Comparison of ENCODE assay signal across 26 cellular contexts in genomic region chr20:582204-582603, GRCh38. TPM values are rescaled to one million over a fixed set of nuclear protein-coding genes. Genes with fewer than 3 reads are reported as not detected.
"Had no signal": no experiment of that assay in that cellular context is flagged by ENCODE, and none has a peak within 500 bp of the region (broad histone marks: within the 10 kb centered on the region; RNA-seq: fewer than 3 reads in every experiment).

No MANE protein-coding gene starts in this region.

- H3K36me3 Mint-ChIP-seq: activated CD8-positive, alpha-beta memory T cell treated with anti-CD3 and anti-CD28 coated beads, Interleukin-2, amount 10 ng/mL, durations not matched to agents 7 days and 5 days; activated naive CD8-positive, alpha-beta T cell treated with anti-CD3 and anti-CD28 coated beads, Interleukin-2, amount 10 ng/mL, durations not matched to agents 7 days and 5 days had no signal

- H3K27me3 Mint-ChIP-seq: activated naive CD8-positive, alpha-beta T cell treated with anti-CD3 and anti-CD28 coated beads, Interleukin-2, amount 10 ng/mL, durations not matched to agents 7 days and 5 days had no signal

- DNase-seq: activated B cell treated with CpG ODN at 0.5 μM for 24 hours; activated CD4-positive, alpha-beta memory T cell treated with anti-CD3 and anti-CD28 coated beads, Interleukin-2, amount 10 ng/mL, durations not matched to agents 7 days and 5 days; activated CD4-positive, alpha-beta T cell treated with anti-CD3 and anti-CD28 coated beads for 48 hours; activated CD8-positive, alpha-beta memory T cell treated with anti-CD3 and anti-CD28 coated beads, Interleukin-2, amount 10 ng/mL, durations not matched to agents 7 days and 5 days; activated naive CD4-positive, alpha-beta T cell treated with Interleukin-2 at 50 U/mL for 16 hours; activated naive CD8-positive, alpha-beta T cell treated with anti-CD3 and anti-CD28 coated beads, Interleukin-2, amount 10 ng/mL, durations not matched to agents 7 days and 5 days; amygdala; body of pancreas; dermis blood vessel endothelial cell; effector memory CD4-positive, alpha-beta T cell; foreskin fibroblast; kidney; left lung; mammary epithelial cell; occipital lobe; psoas muscle; right cardiac atrium; stimulated activated CD4-positive, alpha-beta T cell treated with anti-CD3 and anti-CD28 coated beads, Interleukin-15, amount 100 ng/mL, for 24 hours; stimulated activated CD4-positive, alpha-beta T cell treated with anti-CD3 and anti-CD28 coated beads, Interleukin-2, amount 100 ng/mL, for 48 hours; T-helper 2 cell; transverse colon; uterus had no signal

- H3K27me3 ChIP-seq: body of pancreas had no signal

- ATAC-seq: activated CD8-positive, alpha-beta memory T cell treated with anti-CD3 and anti-CD28 coated beads, Interleukin-2, amount 10 ng/mL, durations not matched to agents 7 days and 5 days; body of pancreas; left lung; psoas muscle; right cardiac atrium had no signal

- H3K4me3 Mint-ChIP-seq: activated B cell treated with CpG ODN at 0.5 μM for 24 hours; activated CD4-positive, alpha-beta memory T cell treated with anti-CD3 and anti-CD28 coated beads, Interleukin-2, amount 10 ng/mL, durations not matched to agents 7 days and 5 days; activated CD8-positive, alpha-beta memory T cell treated with anti-CD3 and anti-CD28 coated beads, Interleukin-2, amount 10 ng/mL, durations not matched to agents 7 days and 5 days; activated naive CD8-positive, alpha-beta T cell treated with anti-CD3 and anti-CD28 coated beads, Interleukin-2, amount 10 ng/mL, durations not matched to agents 7 days and 5 days; stimulated activated naive CD8-positive, alpha-beta T cell treated with anti-CD3 and anti-CD28 coated beads, Interleukin-15, Interleukin-2, amounts not matched to agents 100 ng/mL and 50 ng/mL, for 24 hours had no signal

- H3K4me1 ChIP-seq: body of pancreas, left lung, psoas muscle, transverse colon, uterus had no signal

- H3K36me3 ChIP-seq: left lung, transverse colon, uterus had no signal

- H3K27ac Mint-ChIP-seq: activated B cell treated with CpG ODN at 0.5 μM for 24 hours; activated CD4-positive, alpha-beta memory T cell treated with anti-CD3 and anti-CD28 coated beads, Interleukin-2, amount 10 ng/mL, durations not matched to agents 7 days and 5 days; activated CD8-positive, alpha-beta memory T cell treated with anti-CD3 and anti-CD28 coated beads, Interleukin-2, amount 10 ng/mL, durations not matched to agents 7 days and 5 days; activated naive CD8-positive, alpha-beta T cell treated with anti-CD3 and anti-CD28 coated beads, Interleukin-2, amount 10 ng/mL, durations not matched to agents 7 days and 5 days; stimulated activated naive CD8-positive, alpha-beta T cell treated with anti-CD3 and anti-CD28 coated beads, Interleukin-15, Interleukin-2, amounts not matched to agents 100 ng/mL and 50 ng/mL, for 24 hours had no signal

- H3K9me3 ChIP-seq: body of pancreas, left lung, psoas muscle, transverse colon, uterus had no signal

- H3K9me3 Mint-ChIP-seq: activated B cell treated with CpG ODN at 0.5 μM for 24 hours; activated CD4-positive, alpha-beta memory T cell treated with anti-CD3 and anti-CD28 coated beads, Interleukin-2, amount 10 ng/mL, durations not matched to agents 7 days and 5 days; activated naive CD8-positive, alpha-beta T cell treated with anti-CD3 and anti-CD28 coated beads, Interleukin-2, amount 10 ng/mL, durations not matched to agents 7 days and 5 days; stimulated activated naive CD8-positive, alpha-beta T cell treated with anti-CD3 and anti-CD28 coated beads, Interleukin-15, Interleukin-2, amounts not matched to agents 100 ng/mL and 50 ng/mL, for 24 hours had no signal

- H3K4me1 Mint-ChIP-seq: activated B cell treated with CpG ODN at 0.5 μM for 24 hours; activated CD4-positive, alpha-beta memory T cell treated with anti-CD3 and anti-CD28 coated beads, Interleukin-2, amount 10 ng/mL, durations not matched to agents 7 days and 5 days; activated CD8-positive, alpha-beta memory T cell treated with anti-CD3 and anti-CD28 coated beads, Interleukin-2, amount 10 ng/mL, durations not matched to agents 7 days and 5 days; activated naive CD8-positive, alpha-beta T cell treated with anti-CD3 and anti-CD28 coated beads, Interleukin-2, amount 10 ng/mL, durations not matched to agents 7 days and 5 days had no signal

- H3K27ac ChIP-seq: body of pancreas, epithelial cell of prostate, left lung, psoas muscle, skin epidermis, transverse colon, uterus had no signal

- H3K4me3 ChIP-seq: body of pancreas, left lung, psoas muscle, skin epidermis, transverse colon, uterus had no signal

RNA-seq across cellular contexts. Expression of gene TCF15, which starts 27.9 kb away (rescaled TPM):
- total RNA-seq: activated B cell treated with CpG ODN at 0.5 μM for 24 hours; activated CD4-positive, alpha-beta memory T cell treated with anti-CD3 and anti-CD28 coated beads, Interleukin-2, amount 10 ng/mL, durations not matched to agents 7 days and 5 days; activated CD8-positive, alpha-beta memory T cell treated with anti-CD3 and anti-CD28 coated beads, Interleukin-2, amount 10 ng/mL, durations not matched to agents 7 days and 5 days; activated naive CD8-positive, alpha-beta T cell treated with anti-CD3 and anti-CD28 coated beads, Interleukin-2, amount 10 ng/mL, durations not matched to agents 7 days and 5 days; body of pancreas; mammary epithelial cell; myocyte; transverse colon had no signal
